ENCODE assay signal across 8 cellular contexts in the genomic region with DNA sequence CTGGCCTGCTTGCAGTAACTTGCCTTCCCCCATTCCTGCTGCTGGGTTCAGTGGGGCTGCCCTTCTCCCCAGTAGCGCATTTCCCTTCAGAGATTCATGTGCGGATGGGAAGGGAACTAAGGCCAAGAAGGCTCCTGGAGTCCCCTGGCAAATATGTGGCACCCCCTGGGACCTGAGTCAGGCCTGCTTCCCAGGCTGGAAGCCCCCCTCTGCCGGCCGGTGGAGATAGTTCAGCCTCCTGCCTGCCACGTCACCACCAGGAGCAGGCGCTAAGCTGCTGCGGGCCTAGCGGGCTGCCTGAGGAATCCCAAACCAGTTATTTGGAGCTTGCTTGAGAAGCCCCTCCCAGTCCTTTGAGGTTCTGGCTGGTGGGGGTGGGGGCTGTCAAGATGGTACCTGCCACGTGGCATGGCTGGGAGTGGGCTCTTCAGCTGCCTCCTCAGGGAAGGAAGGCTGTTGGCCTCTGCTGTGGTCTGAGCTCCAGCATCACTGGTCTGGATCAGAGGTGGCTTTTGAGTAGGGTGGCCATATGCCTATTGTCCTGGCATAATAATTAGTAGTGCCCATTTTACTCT. TPM values are rescaled to one million over a fixed set of nuclear protein-coding genes. Genes with fewer than 3 reads are reported as not detected.
DNase-seq lines count a peak whose midpoint lies in the region; ATAC-seq, FAIRE-seq and TF ChIP-seq lines count a peak whose summit lies in the region.

No MANE protein-coding gene starts in this region.

- H3K27ac Mint-ChIP-seq in activated T-cell treated with anti-CD3 and anti-CD28 coated beads, Interleukin-2, amount 50 U/mL, for 72 hours = peak overlapping the region; percentile 47

- H3K27ac ChIP-seq in breast epithelium = peak overlapping the region; percentile 99
- peak overlapping the region; percentile 96 for H3K27ac ChIP-seq in substantia nigra (ENCODE audit: low read depth, low read length, poor library complexity, severe bottlenecking)
- peak overlapping the region in 2 of 4 donors; percentile 96 to 98 for H3K27ac ChIP-seq in pancreas

- H3K36me3 Mint-ChIP-seq in activated T-cell treated with anti-CD3 and anti-CD28 coated beads, Interleukin-2, amount 50 U/mL, for 72 hours (ENCODE audit: insufficient read depth in 2 of 2) = peaks cover 0 to 4% of the 10 kb centered on the region in 2 donors

- H3K4me1 ChIP-seq in breast epithelium = peaks cover 17 to 27% of the 10 kb centered on the region in 2 donors
- peaks cover 5 to 9% (median 6%) of the 10 kb centered on the region in 3 donors for H3K4me1 ChIP-seq in pancreas

- H3K4me1 Mint-ChIP-seq in activated T-cell treated with anti-CD3 and anti-CD28 coated beads, Interleukin-2, amount 50 U/mL, for 72 hours (ENCODE audit: low read depth) = peaks cover 45% of the 10 kb centered on the region

- no peaks in the 10 kb centered on the region for H3K27me3 Mint-ChIP-seq in activated T-cell treated with anti-CD3 and anti-CD28 coated beads, Interleukin-2, amount 50 U/mL, for 72 hours (ENCODE audit: low read depth)

- peak overlapping the region; percentile 89 to 91 for H3K4me3 Mint-ChIP-seq in activated T-cell treated with anti-CD3 and anti-CD28 coated beads, Interleukin-2, amount 50 U/mL, for 72 hours

- 54 to 59% methylated on average over 9 of the region's 9 CpGs for WGBS in pancreas, 2 donors

- intact Hi-C loops in breast epithelium (cut with DNase I; ENCODE audit: low total_unique reads) (no loop called here), pancreas (cut with DNase I) (no loop called here)

- H3K9me3 Mint-ChIP-seq in activated T-cell treated with anti-CD3 and anti-CD28 coated beads, Interleukin-2, amount 50 U/mL, for 72 hours = no peaks in the 10 kb centered on the region

- FAIRE-seq in pancreas (lab: Jason Lieb, UNC) = no peak

- TF ChIP-seq CTCF in breast epithelium (IDR thresholded peaks at IDR 0.05) (no peak), kidney epithelial cell (IDR thresholded peaks at IDR 0.05; ENCODE audit: insufficient read depth, low read length, poor library complexity, severe bottlenecking) (peak; percentile 62), pancreas (IDR thresholded peaks at IDR 0.05) (no peak)

- no peak for ATAC-seq in activated T-cell treated with anti-CD3 and anti-CD28 coated beads, Interleukin-2, amount 50 U/mL, for 72 hours (replicated peaks in 1 of 2)
- ATAC-seq in HG03439 (IDR thresholded peaks at IDR 0.05; ENCODE audit: unreplicated experiment) (no peak), GM18868 (IDR thresholded peaks at IDR 0.05; ENCODE audit: unreplicated experiment) (no peak), pancreas (no peak)

- H3K9me3 ChIP-seq in breast epithelium = no peaks in the 10 kb centered on the region
- H3K9me3 ChIP-seq in pancreas = no peaks in the 10 kb centered on the region

- no peaks in the 10 kb centered on the region for H3K27me3 ChIP-seq in breast epithelium
- no peaks in the 10 kb centered on the region for H3K27me3 ChIP-seq in kidney epithelial cell (ENCODE audit: control insufficient read depth, insufficient read depth, low read length)
- H3K27me3 ChIP-seq in pancreas = no peaks in the 10 kb centered on the region

- no peak for DNase-seq in activated T-cell treated with anti-CD3 and anti-CD28 coated beads, Interleukin-2, amount 50 U/mL, for 72 hours
- DNase-seq in activated T-cell treated with anti-CD3 and anti-CD28 coated beads, Interleukin-2, amount 50 U/mL, for 48 hours = no peak
- DNase-seq in breast epithelium (ENCODE audit: low spot score in 2 of 2) = no peak
- DNase-seq in kidney epithelial cell (ENCODE audit: low read depth) = no peak
- peak in 7 of 49 donors; percentile 7 to 43 (median 25) for DNase-seq in substantia nigra (lab: John Stamatoyannopoulos, UW)
- no peak for DNase-seq in pancreas

- H3K36me3 ChIP-seq in breast epithelium (no peaks in the 10 kb centered on the region), kidney epithelial cell (ENCODE audit: control insufficient read depth, insufficient read depth, low read length) (peaks cover 2% of the 10 kb centered on the region), pancreas (peaks cover 0 to 24% (median 10%) of the 10 kb centered on the region in 3 donors)

- peak overlapping the region; percentile 66 to 99 (median 92) for H3K4me3 ChIP-seq in breast epithelium
- peak overlapping the region; percentile 82 for H3K4me3 ChIP-seq in kidney epithelial cell (ENCODE audit: low read depth, low read length)
- peak overlapping the region in 2 of 4 donors; percentile 91 to 94 for H3K4me3 ChIP-seq in pancreas

- TF ChIP-seq POLR2A in breast epithelium (IDR thresholded peaks at IDR 0.05) = no peak

RNA-seq across cellular contexts. Expression of gene SERPINH1, which starts 2.0 kb away (rescaled TPM):
- total RNA-seq in activated T-cell treated with anti-CD3 and anti-CD28 coated beads, Interleukin-2, amount 50 U/mL, for 72 hours = 10 to 100 TPM; 17.3 to 20.4 TPM
- 100 to 1,000 TPM; 168 to 264 (median 259) TPM for total RNA-seq in breast epithelium
- total RNA-seq in kidney epithelial cell = 466 and 467 TPM in 2 replicates
- total RNA-seq in pancreas = 10 to 100 TPM in 5 of 6 donors, 1 to 10 TPM in 1; 9.3 to 87.7 (median 18.2) TPM
- polyA plus RNA-seq in pancreas = 10 to 100 TPM; 22.7 to 25.9 TPM

RNA-seq across cellular contexts. Expression of gene GDPD5, which starts 38.3 kb away (rescaled TPM):
- total RNA-seq in activated T-cell treated with anti-CD3 and anti-CD28 coated beads, Interleukin-2, amount 50 U/mL, for 72 hours = 10 to 100 TPM; 16.9 to 29.5 TPM
- total RNA-seq in breast epithelium (10 to 100 TPM; 10.5 to 25.9 (median 14.8) TPM), kidney epithelial cell (10.3 and 12.7 TPM in 2 replicates), pancreas (10 to 100 TPM; 24.3 to 72.7 (median 31.8) TPM)
- polyA plus RNA-seq in pancreas = 10 to 100 TPM; 33.4 to 92.9 TPM
